8 cellular contexts compared by ENCODE assay signal in genomic region chr5:143824851-143825720, GRCh38. TPM values are rescaled to one million over a fixed set of nuclear protein-coding genes. Genes with fewer than 3 reads are reported as not detected.
DNase-seq lines count a peak whose midpoint lies in the region; ATAC-seq, FAIRE-seq and TF ChIP-seq lines count a peak whose summit lies in the region.

No MANE protein-coding gene starts in this region.

- H3K27me3 Mint-ChIP-seq in glutamatergic neuron (ENCODE audit: unreplicated experiment), result no peaks in the 10 kb centered on the region

- intact Hi-C loops in upper lobe of right lung (cut with DNase I), result no loop called here

- H3K27me3 ChIP-seq in SJSA1 (replicated peaks) (no peaks in the 10 kb centered on the region), upper lobe of right lung (no peaks in the 10 kb centered on the region)

- H3K36me3 Mint-ChIP-seq in glutamatergic neuron (ENCODE audit: unreplicated experiment), result no peaks in the 10 kb centered on the region

- H3K9me3 ChIP-seq in SJSA1 (replicated peaks), result no peaks in the 10 kb centered on the region
- no peaks in the 10 kb centered on the region for H3K9me3 ChIP-seq in upper lobe of right lung

- no peak for TF ChIP-seq POLR2A in H54 (IDR thresholded peaks at IDR 0.05; ENCODE audit: low read depth, low read length)

- ATAC-seq in upper lobe of right lung, result peak; percentile 97

- H3K9me3 Mint-ChIP-seq in glutamatergic neuron (ENCODE audit: unreplicated experiment), result no peaks in the 10 kb centered on the region

- no peaks in the 10 kb centered on the region for H3K4me1 Mint-ChIP-seq in glutamatergic neuron (ENCODE audit: low read depth, unreplicated experiment)

- peak; percentile 2 for DNase-seq in GF-D8 (lab: John Stamatoyannopoulos, UW)
- peak; percentile 55 for DNase-seq in H54 (ENCODE audit: insufficient read length, low spot score)
- peak; percentile 64 for DNase-seq in M059J (ENCODE audit: low read depth)
- peak; percentile 83 to 86 for DNase-seq in SJSA1 (ENCODE audit: low read depth in 1 of 2, low spot score in 2 of 2)
- peak; percentile 86 for DNase-seq in activated naive CD4-positive, alpha-beta T cell treated with Interleukin-2 at 50 U/mL for 16 hours
- peak; percentile 92 for DNase-seq in glutamatergic neuron
- peak; percentile 64 for DNase-seq in pons (ENCODE audit: low spot score)
- peak; percentile 82 for DNase-seq in upper lobe of right lung

- H3K4me3 ChIP-seq in SJSA1 (no peak overlapping the region), upper lobe of right lung (no peak overlapping the region)

- H3K36me3 ChIP-seq in SJSA1 (no peaks in the 10 kb centered on the region), upper lobe of right lung (no peaks in the 10 kb centered on the region)

- peak; percentile 91 for FAIRE-seq in H54 (lab: Jason Lieb, UNC)

- H3K27ac Mint-ChIP-seq in glutamatergic neuron (ENCODE audit: unreplicated experiment), result no peak overlapping the region

- H3K4me1 ChIP-seq in SJSA1 (replicated peaks) (peaks cover 6% of the 10 kb centered on the region; the same call in 1 of the 2 replicates), upper lobe of right lung (peaks cover 11% of the 10 kb centered on the region)

- TF ChIP-seq CTCF in glutamatergic neuron (IDR thresholded peaks at IDR 0.05; ENCODE audit: partially characterized antibody, unreplicated experiment) (peak; percentile 96), upper lobe of right lung (IDR thresholded peaks at IDR 0.05) (peak; percentile 96)

- H3K4me3 Mint-ChIP-seq in glutamatergic neuron (ENCODE audit: unreplicated experiment), result no peak overlapping the region

- H3K27ac ChIP-seq in SJSA1, result no peak overlapping the region
- H3K27ac ChIP-seq in upper lobe of right lung, result no peak overlapping the region

RNA-seq across cellular contexts. Expression of gene HMHB1, which starts 13.1 kb away (rescaled TPM):
- total RNA-seq in M059J (2014; rRNA removed; shearing (Covaris generic)), result not detected in 2 replicates
- not detected in 2 replicates for total RNA-seq in SJSA1 (2014; rRNA removed; shearing (Covaris generic))
- total RNA-seq in glutamatergic neuron (ENCODE audit: unreplicated experiment) (not detected), upper lobe of right lung (not detected)

Comparison
In these comparisons a context has a peak if more than half of its experiments do, and no peak if none do; other contexts are left out.
1. DNase-seq: peak in every context shown above with its lines; median percentile 92 in glutamatergic neuron; 86 in activated naive CD4-positive, alpha-beta T cell treated with Interleukin-2 at 50 U/mL for 16 hours; 84 in SJSA1; 82 in upper lobe of right lung; 64 in M059J; 64 in pons; 55 in H54; 2 in GF-D8.